24 cellular contexts compared by ENCODE assay signal in the genomic region with DNA sequence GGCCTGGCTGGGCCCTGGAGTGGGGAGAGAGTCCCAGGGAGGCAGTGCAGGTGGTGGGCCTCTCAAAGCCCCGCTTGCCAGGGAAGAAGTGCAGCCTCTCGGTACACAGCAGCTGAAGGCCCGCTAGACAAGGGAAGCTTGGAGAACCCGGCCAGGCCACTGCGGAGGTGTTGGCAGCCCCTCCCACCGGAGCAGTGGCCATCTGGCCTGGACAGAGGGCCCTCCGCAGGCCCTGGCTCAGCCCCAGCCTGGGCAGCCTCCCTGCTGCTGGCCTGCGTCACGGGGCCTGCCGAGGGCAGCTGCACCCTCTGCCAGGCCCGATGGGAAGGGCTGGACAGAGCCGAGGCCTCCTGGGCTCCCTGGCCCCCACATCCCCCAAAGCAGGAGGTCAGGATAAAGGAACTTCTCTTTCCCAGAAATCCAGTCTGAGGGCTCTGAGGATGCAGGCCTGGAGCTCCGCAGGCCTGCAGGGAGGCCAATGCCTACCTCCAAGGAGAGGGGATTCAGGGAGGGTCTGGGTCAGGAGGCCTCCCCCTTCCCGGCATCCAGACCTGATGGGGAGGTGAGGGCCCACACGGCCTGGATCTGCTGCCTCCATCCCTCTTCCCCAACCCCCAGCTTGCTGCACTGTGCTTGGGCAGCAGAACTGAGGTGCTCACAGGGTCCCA. TPM values are rescaled to one million over a fixed set of nuclear protein-coding genes. Genes with fewer than 3 reads are reported as not detected.
DNase-seq lines count a peak whose midpoint lies in the region; ATAC-seq and TF ChIP-seq lines count a peak whose summit lies in the region.
"Had no signal": no experiment of that assay in that cellular context is flagged by ENCODE, and none has a peak within 500 bp of the region (broad histone marks: within the 10 kb centered on the region; RNA-seq: fewer than 3 reads in every experiment).

No MANE protein-coding gene starts in this region.

- H3K4me1 ChIP-seq in GM23338 (ENCODE audit: insufficient read depth) = no peaks in the 10 kb centered on the region

- H3K79me2 ChIP-seq in GM23338 (replicated peaks; ENCODE audit: insufficient read depth) = no peaks in the 10 kb centered on the region

- H3K4me2 ChIP-seq in GM23338 = no peak overlapping the region

- no peaks in the 10 kb centered on the region for H3K9me3 Mint-ChIP-seq in GM23338

- H3K27ac ChIP-seq in GM23338 (ENCODE audit: low read depth) = no peak overlapping the region
- H3K27ac ChIP-seq: thoracic aorta had no signal

- H3F3A ChIP-seq in GM23338 (replicated peaks; ENCODE audit: low read depth) = no peaks in the 10 kb centered on the region

- ATAC-seq in HG02571 (IDR thresholded peaks at IDR 0.05; ENCODE audit: unreplicated experiment) (no peak), GM19463 (IDR thresholded peaks at IDR 0.05; ENCODE audit: unreplicated experiment) (no peak), GM23338 (no peak)

- peak; percentile 21 for DNase-seq in MG63
- peak in 49 of 58 donors; percentile 7 to 83 (median 57) for DNase-seq in anterior cingulate cortex (lab: John Stamatoyannopoulos, UW)
- DNase-seq in hippocampal formation (lab: John Stamatoyannopoulos, UW) = peak; percentile 53 to 76
- peak; percentile 88 for DNase-seq in putamen (ENCODE audit: low spot score)
- DNase-seq in GM23338 (ENCODE audit: low spot score) = no peak
- DNase-seq in NCI-H146 treated with DMSO at 0.1 percent for 48 hours (lab: John Stamatoyannopoulos, UW; ENCODE audit: unreplicated experiment) = no peak
- DNase-seq: activated CD4-positive, alpha-beta T cell treated with anti-CD3 and anti-CD28 coated beads for 48 hours; activated naive CD4-positive, alpha-beta T cell; COR-L47; dermis blood vessel endothelial cell; EL; kidney; MV-4-11; NCI-H2107; NCI-H526; small intestine; stimulated activated CD4-positive, alpha-beta T cell treated with anti-CD3 and anti-CD28 coated beads, Interleukin-4, amount 100 ng/mL, for 4 hours; stimulated activated CD8-positive, alpha-beta memory T cell treated with anti-CD3 and anti-CD28 coated beads, Interleukin-4, amount 100 ng/mL, for 48 hours had no signal

- no peaks in the 10 kb centered on the region for H3K9me3 ChIP-seq in MG63
- H3K9me3 ChIP-seq: thoracic aorta had no signal

- H3K4me3 ChIP-seq in MG63 = no peak overlapping the region
- no peak overlapping the region for H3K4me3 ChIP-seq in GM23338
- H3K4me3 ChIP-seq: thoracic aorta had no signal

- no peaks in the 10 kb centered on the region for H3K9me2 ChIP-seq in GM23338 (ENCODE audit: insufficient read depth)

- no peak overlapping the region for H2AFZ ChIP-seq in GM23338

- no peak for TF ChIP-seq CTCF in GM23338 (conservative IDR thresholded peaks at IDR 0.05; ENCODE audit: low read depth in 2 of 2)

- H3K27ac Mint-ChIP-seq in GM23338 = no peak overlapping the region

- H4K20me1 ChIP-seq in GM23338 (replicated peaks; ENCODE audit: insufficient read depth) = no peaks in the 10 kb centered on the region

- no peaks in the 10 kb centered on the region for H3K4me1 Mint-ChIP-seq in GM23338

- H3K27me3 ChIP-seq in MG63 (peaks cover 4% of the 10 kb centered on the region), GM23338 (ENCODE audit: insufficient read depth) (no peaks in the 10 kb centered on the region)

- H3K36me3 ChIP-seq in MG63 = no peaks in the 10 kb centered on the region
- H3K36me3 ChIP-seq in GM23338 (ENCODE audit: insufficient read depth) = no peaks in the 10 kb centered on the region
- H3K36me3 ChIP-seq: thoracic aorta had no signal

- no peak overlapping the region for H3K4me3 Mint-ChIP-seq in GM23338

- peaks cover 18% of the 10 kb centered on the region for H3K27me3 Mint-ChIP-seq in GM23338 (ENCODE audit: insufficient read depth, low read depth, poor library complexity)

- no peaks in the 10 kb centered on the region for H3K36me3 Mint-ChIP-seq in GM23338 (ENCODE audit: low read depth)

TF ChIP-seq in GM23338, 12 proteins besides CTCF, POLR2A, EP300 and RAD21 (continues in another document):
- TF ChIP-seq ZNF114 (CRISPR knock-in tag; IDR thresholded peaks at IDR 0.05) (no peak), POLR2AphosphoS5 (IDR thresholded peaks at IDR 0.05; ENCODE audit: low read depth) (no peak)
- TF ChIP-seq, protein P1, sequence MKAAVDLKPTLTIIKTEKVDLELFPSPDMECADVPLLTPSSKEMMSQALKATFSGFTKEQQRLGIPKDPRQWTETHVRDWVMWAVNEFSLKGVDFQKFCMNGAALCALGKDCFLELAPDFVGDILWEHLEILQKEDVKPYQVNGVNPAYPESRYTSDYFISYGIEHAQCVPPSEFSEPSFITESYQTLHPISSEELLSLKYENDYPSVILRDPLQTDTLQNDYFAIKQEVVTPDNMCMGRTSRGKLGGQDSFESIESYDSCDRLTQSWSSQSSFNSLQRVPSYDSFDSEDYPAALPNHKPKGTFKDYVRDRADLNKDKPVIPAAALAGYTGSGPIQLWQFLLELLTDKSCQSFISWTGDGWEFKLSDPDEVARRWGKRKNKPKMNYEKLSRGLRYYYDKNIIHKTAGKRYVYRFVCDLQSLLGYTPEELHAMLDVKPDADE (IDR thresholded peaks at IDR 0.05) = no peak
- TF ChIP-seq, protein P2, sequence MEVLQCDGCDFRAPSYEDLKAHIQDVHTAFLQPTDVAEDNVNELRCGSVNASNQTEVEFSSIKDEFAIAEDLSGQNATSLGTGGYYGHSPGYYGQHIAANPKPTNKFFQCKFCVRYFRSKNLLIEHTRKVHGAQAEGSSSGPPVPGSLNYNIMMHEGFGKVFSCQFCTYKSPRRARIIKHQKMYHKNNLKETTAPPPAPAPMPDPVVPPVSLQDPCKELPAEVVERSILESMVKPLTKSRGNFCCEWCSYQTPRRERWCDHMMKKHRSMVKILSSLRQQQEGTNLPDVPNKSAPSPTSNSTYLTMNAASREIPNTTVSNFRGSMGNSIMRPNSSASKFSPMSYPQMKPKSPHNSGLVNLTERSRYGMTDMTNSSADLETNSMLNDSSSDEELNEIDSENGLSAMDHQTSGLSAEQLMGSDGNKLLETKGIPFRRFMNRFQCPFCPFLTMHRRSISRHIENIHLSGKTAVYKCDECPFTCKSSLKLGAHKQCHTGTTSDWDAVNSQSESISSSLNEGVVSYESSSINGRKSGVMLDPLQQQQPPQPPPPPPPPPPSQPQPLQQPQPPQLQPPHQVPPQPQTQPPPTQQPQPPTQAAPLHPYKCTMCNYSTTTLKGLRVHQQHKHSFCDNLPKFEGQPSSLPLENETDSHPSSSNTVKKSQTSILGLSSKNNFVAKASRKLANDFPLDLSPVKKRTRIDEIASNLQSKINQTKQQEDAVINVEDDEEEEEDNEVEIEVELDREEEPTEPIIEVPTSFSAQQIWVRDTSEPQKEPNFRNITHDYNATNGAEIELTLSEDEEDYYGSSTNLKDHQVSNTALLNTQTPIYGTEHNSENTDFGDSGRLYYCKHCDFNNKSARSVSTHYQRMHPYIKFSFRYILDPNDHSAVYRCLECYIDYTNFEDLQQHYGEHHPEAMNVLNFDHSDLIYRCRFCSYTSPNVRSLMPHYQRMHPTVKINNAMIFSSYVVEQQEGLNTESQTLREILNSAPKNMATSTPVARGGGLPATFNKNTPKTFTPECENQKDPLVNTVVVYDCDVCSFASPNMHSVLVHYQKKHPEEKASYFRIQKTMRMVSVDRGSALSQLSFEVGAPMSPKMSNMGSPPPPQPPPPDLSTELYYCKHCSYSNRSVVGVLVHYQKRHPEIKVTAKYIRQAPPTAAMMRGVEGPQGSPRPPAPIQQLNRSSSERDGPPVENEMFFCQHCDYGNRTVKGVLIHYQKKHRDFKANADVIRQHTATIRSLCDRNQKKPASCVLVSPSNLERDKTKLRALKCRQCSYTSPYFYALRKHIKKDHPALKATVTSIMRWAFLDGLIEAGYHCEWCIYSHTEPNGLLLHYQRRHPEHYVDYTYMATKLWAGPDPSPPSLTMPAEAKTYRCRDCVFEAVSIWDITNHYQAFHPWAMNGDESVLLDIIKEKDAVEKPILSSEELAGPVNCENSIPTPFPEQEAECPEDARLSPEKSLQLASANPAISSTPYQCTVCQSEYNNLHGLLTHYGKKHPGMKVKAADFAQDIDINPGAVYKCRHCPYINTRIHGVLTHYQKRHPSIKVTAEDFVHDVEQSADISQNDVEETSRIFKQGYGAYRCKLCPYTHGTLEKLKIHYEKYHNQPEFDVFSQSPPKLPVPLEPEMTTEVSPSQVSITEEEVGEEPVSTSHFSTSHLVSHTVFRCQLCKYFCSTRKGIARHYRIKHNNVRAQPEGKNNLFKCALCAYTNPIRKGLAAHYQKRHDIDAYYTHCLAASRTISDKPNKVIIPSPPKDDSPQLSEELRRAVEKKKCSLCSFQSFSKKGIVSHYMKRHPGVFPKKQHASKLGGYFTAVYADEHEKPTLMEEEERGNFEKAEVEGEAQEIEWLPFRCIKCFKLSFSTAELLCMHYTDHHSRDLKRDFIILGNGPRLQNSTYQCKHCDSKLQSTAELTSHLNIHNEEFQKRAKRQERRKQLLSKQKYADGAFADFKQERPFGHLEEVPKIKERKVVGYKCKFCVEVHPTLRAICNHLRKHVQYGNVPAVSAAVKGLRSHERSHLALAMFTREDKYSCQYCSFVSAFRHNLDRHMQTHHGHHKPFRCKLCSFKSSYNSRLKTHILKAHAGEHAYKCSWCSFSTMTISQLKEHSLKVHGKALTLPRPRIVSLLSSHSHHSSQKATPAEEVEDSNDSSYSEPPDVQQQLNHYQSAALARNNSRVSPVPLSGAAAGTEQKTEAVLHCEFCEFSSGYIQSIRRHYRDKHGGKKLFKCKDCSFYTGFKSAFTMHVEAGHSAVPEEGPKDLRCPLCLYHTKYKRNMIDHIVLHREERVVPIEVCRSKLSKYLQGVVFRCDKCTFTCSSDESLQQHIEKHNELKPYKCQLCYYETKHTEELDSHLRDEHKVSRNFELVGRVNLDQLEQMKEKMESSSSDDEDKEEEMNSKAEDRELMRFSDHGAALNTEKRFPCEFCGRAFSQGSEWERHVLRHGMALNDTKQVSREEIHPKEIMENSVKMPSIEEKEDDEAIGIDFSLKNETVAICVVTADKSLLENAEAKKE (CRISPR knock-in tag; IDR thresholded peaks at IDR 0.05) = no peak

RNA-seq across cellular contexts. Expression of a gene that starts 4.3 kb away (rescaled TPM):
- not detected in 2 replicates for total RNA-seq in MG63 (2014; rRNA removed; shearing (Covaris generic); ENCODE audit: low replicate concordance)
- total RNA-seq in GM23338 (2014; rRNA removed; shearing (Covaris generic)) = 0.14 TPM in 1 of 2 replicates, not detected in the other
- polyA plus RNA-seq in GM23338 (2016; fragmentation: Nextera tagmentation; extraction: Ambion mirVana) = not detected in 2 replicates
- total RNA-seq: dermis blood vessel endothelial cell, epithelial cell of proximal tubule, kidney, OCI-LY7, SK-MEL-5, thoracic aorta had no signal
- polyA plus RNA-seq: small intestine had no signal

RNA-seq across cellular contexts. Expression of a gene that starts 45.4 kb away (rescaled TPM):
- 0.43 TPM in 1 of 2 replicates, not detected in the other for total RNA-seq in MG63 (2014; rRNA removed; shearing (Covaris generic); ENCODE audit: low replicate concordance)
- total RNA-seq in GM23338 (2014; rRNA removed; shearing (Covaris generic)) = 1.1 and 1.7 TPM in 2 replicates
- polyA plus RNA-seq in GM23338 (2016; fragmentation: Nextera tagmentation; extraction: Ambion mirVana) = 2.1 and 2.8 TPM in 2 replicates

Comparison
In these comparisons a context has a peak if more than half of its experiments do, and no peak if none do; other contexts are left out.
1. DNase-seq: peak in MG63 (single experiment), anterior cingulate cortex (49 of 58), hippocampal formation (2 of 2) and putamen (single experiment); none in GM23338 (single experiment) and NCI-H146 treated with DMSO at 0.1 percent for 48 hours (single experiment).